In genomic region chr14:104863923-104864266, GRCh38 we compare ENCODE assay signal across 1 cellular context.
TF ChIP-seq lines count a peak whose summit lies in the region.

No MANE protein-coding gene starts in this region.

TF ChIP-seq in HCT116, 20 proteins besides CTCF, POLR2A, EP300 and RAD21 (continued from another document):
- no peak for TF ChIP-seq CEBPB (IDR thresholded peaks at IDR 0.05; ENCODE audit: low read depth)
- no peak for TF ChIP-seq ATF3 (IDR thresholded peaks at IDR 0.05)
- no peak for TF ChIP-seq ZNF274 (IDR thresholded peaks at IDR 0.05; ENCODE audit: low read depth, low read length)
- no peak for TF ChIP-seq POLR2AphosphoS5 (IDR thresholded peaks at IDR 0.05; ENCODE audit: low read depth, low read length)
- no peak for TF ChIP-seq EGR1 (IDR thresholded peaks at IDR 0.05; ENCODE audit: low read depth)
- TF ChIP-seq EZH2 (IDR thresholded peaks at IDR 0.05) = no peak
- TF ChIP-seq SP1 (IDR thresholded peaks at IDR 0.05; ENCODE audit: low read depth) = no peak
- no peak for TF ChIP-seq FOSL1 (IDR thresholded peaks at IDR 0.05; ENCODE audit: low read depth)
- no peak for TF ChIP-seq SIN3A (IDR thresholded peaks at IDR 0.05; ENCODE audit: low read depth)
- no peak for TF ChIP-seq MAX (IDR thresholded peaks at IDR 0.05)
- no peak for TF ChIP-seq SRF (IDR thresholded peaks at IDR 0.05; ENCODE audit: low read depth)
- no peak for TF ChIP-seq ELF1 (IDR thresholded peaks at IDR 0.05; ENCODE audit: borderline replicate concordance, low read depth)
- TF ChIP-seq EZH2phosphoT487 (IDR thresholded peaks at IDR 0.05; ENCODE audit: borderline replicate concordance) = no peak
- no peak for TF ChIP-seq ZFX (IDR thresholded peaks at IDR 0.05)
